In the genomic region with DNA sequence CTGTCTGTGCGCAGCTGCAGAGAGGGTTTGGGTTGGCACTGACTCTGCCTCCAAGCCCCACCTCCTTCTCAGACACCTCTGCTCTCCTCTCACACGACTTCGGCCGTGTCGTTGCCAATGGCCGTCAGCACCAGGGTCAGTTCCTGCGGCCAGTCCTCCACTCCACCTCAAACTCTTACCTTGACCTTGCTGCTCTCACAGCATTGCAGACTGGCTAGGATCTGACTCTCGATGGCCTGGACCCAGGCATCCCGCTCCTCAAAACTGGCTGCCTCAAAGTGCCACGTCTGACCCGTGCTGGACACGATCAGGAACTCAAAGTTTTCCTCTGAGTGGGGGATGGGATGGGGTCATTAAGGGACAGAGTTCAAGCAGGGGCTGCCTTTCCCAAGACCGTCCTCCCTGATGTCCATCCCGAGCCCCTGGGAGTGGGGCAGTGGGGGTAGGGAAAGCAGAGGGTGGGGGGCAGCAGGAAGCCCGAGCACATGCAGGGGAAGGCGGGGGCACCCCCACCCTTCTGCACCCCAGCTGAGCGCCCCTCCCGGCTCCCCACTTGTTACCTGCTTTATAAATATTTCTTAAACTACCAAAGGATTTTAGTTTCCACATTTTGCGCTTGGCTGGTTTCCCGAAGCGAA, we compare ENCODE assay signal across 1 cellular context.
TF ChIP-seq lines count a peak whose summit lies in the region.

No MANE protein-coding gene starts in this region.

TF ChIP-seq in K562, 482 proteins besides CTCF, POLR2A, EP300 and RAD21:
- TF ChIP-seq ARID3A (IDR thresholded peaks at IDR 0.05; ENCODE audit: borderline replicate concordance, low read depth, low read length): no peak
- peak; percentile 88 for TF ChIP-seq EHMT2 (IDR thresholded peaks at IDR 0.05)
- TF ChIP-seq MIER1 (IDR thresholded peaks at IDR 0.05; ENCODE audit: low read depth): peak; percentile 79
- no peak for TF ChIP-seq ZNF239 (CRISPR knock-in tag; IDR thresholded peaks at IDR 0.05)
